Comparison of ENCODE assay signal across 22 cellular contexts in the genomic region with DNA sequence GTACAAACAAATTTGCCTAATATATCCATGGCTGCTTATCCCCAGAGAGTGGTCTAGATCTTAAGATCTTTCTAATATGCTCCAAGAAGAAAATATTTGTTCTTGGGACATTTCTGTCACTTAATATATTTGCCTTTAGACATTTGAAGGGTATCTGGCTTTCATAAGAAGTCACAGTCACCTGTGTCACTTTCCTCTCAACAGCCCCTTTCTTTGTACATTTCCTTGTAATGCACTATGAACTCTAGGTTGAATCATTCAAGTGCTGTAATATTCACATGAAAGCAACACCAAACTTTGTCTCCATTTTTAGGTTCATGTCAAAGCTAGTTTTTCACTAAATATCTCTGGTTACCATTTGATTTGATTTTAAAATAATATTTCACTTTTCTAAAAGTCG. TPM values are rescaled to one million over a fixed set of nuclear protein-coding genes. Genes with fewer than 3 reads are reported as not detected.
DNase-seq lines count a peak whose midpoint lies in the region; ATAC-seq and TF ChIP-seq lines count a peak whose summit lies in the region.
"Had no signal": no experiment of that assay in that cellular context is flagged by ENCODE, and none has a peak within 500 bp of the region (broad histone marks: within the 10 kb centered on the region; RNA-seq: fewer than 3 reads in every experiment).

No MANE protein-coding gene starts in this region.

- H3K9me3 Mint-ChIP-seq in activated CD4-positive, alpha-beta T cell treated with anti-CD3 and anti-CD28 coated beads, Interleukin-2, amount 10 ng/mL, durations not matched to agents 7 days and 5 days, result no peaks in the 10 kb centered on the region
- H3K9me3 Mint-ChIP-seq: brain, GM23338, mesothelial cell of epicardium had no signal

- POLR2A ChIA-PET in activated CD4-positive, alpha-beta T cell treated with anti-CD3 and anti-CD28 coated beads, Interleukin-2, amount 10 ng/mL, durations not matched to agents 7 days and 5 days (lab: Charles Lee), result interaction anchor here (3.3 kb wide), 1 partner anchor 40 kb away, joined by 20 read pairs; the partner anchor contains the start of gene NABP1

- peak overlapping the region; percentile 94 for H3K27ac Mint-ChIP-seq in activated CD4-positive, alpha-beta T cell treated with anti-CD3 and anti-CD28 coated beads, Interleukin-2, amount 10 ng/mL, durations not matched to agents 7 days and 5 days
- H3K27ac Mint-ChIP-seq: GM23338 had no signal

- TF ChIP-seq CTCF in ascending aorta (IDR thresholded peaks at IDR 0.05), result no peak

- DNase-seq in activated CD4-positive, alpha-beta T cell treated with anti-CD3 and anti-CD28 coated beads, Interleukin-2, amount 10 ng/mL, durations not matched to agents 7 days and 5 days, result no peak
- no peak for DNase-seq in activated CD4-positive, alpha-beta T cell treated with anti-CD3 and anti-CD28 coated beads for 1 hour
- no peak for DNase-seq in ascending aorta (ENCODE audit: low spot score in 2 of 2)
- DNase-seq in renal cortical epithelial cell (ENCODE audit: low read depth), result peak; percentile 37
- no peak for DNase-seq in HuH-7 (ENCODE audit: low spot score)
- DNase-seq: activated CD4-positive, alpha-beta T cell treated with anti-CD3 and anti-CD28 coated beads, Interleukin-2, amount 50 U/mL, for 48 hours; dorsolateral prefrontal cortex; esophagus squamous epithelium; heart left ventricle; kidney; NCI-H2107; RPMI8226; T-helper 9 cell; transverse colon had no signal

- H3K9me3 ChIP-seq in KOPT-K1 (ENCODE audit: insufficient read depth, low read length, poor library complexity, severe bottlenecking) (no peaks in the 10 kb centered on the region), ascending aorta (no peaks in the 10 kb centered on the region)
- H3K9me3 ChIP-seq: esophagus squamous epithelium, heart left ventricle, transverse colon had no signal

- peaks cover 6% of the 10 kb centered on the region for H3K36me3 Mint-ChIP-seq in activated CD4-positive, alpha-beta T cell treated with anti-CD3 and anti-CD28 coated beads, Interleukin-2, amount 10 ng/mL, durations not matched to agents 7 days and 5 days (ENCODE audit: low read depth)
- H3K36me3 Mint-ChIP-seq: brain, mesothelial cell of epicardium had no signal

- H3K27me3 Mint-ChIP-seq in activated CD4-positive, alpha-beta T cell treated with anti-CD3 and anti-CD28 coated beads, Interleukin-2, amount 10 ng/mL, durations not matched to agents 7 days and 5 days, result peaks cover 2% of the 10 kb centered on the region
- H3K27me3 Mint-ChIP-seq: brain had no signal

- H3K27ac ChIP-seq in KOPT-K1 (ENCODE audit: low read depth, low read length, poor library complexity, severe bottlenecking) (peak overlapping the region; percentile 65), ascending aorta (peak overlapping the region; percentile 31 to 41)
- H3K27ac ChIP-seq: dorsolateral prefrontal cortex had no signal

- H3K4me3 Mint-ChIP-seq in activated CD4-positive, alpha-beta T cell treated with anti-CD3 and anti-CD28 coated beads, Interleukin-2, amount 10 ng/mL, durations not matched to agents 7 days and 5 days, result no peak overlapping the region
- H3K4me3 Mint-ChIP-seq: brain, GM23338, mesothelial cell of epicardium had no signal

- no peak overlapping the region for H3K4me3 ChIP-seq in ascending aorta
- H3K4me3 ChIP-seq: dorsolateral prefrontal cortex, esophagus squamous epithelium, GM12878, GM23338, heart left ventricle, skin epidermis, transverse colon had no signal

- H3K27me3 ChIP-seq in ascending aorta, result no peaks in the 10 kb centered on the region
- H3K27me3 ChIP-seq: dorsolateral prefrontal cortex, esophagus squamous epithelium, transverse colon had no signal

- ATAC-seq in HG02973 (IDR thresholded peaks at IDR 0.05; ENCODE audit: unreplicated experiment) (no peak), HG03520 (IDR thresholded peaks at IDR 0.05; ENCODE audit: unreplicated experiment) (no peak)
- ATAC-seq: GM12878, GM23338, heart left ventricle had no signal

- CTCF ChIA-PET in activated CD4-positive, alpha-beta T cell treated with anti-CD3 and anti-CD28 coated beads, Interleukin-2, amount 10 ng/mL, durations not matched to agents 7 days and 5 days (lab: Charles Lee), result interaction anchor here (1.1 to 3.4 kb wide), 3 partner anchors 9 to 43 kb away, joined by 3 to 13 read pairs (median 4); no protein-coding TSS in a partner anchor

- H3K4me1 ChIP-seq in ascending aorta, result peaks cover 0 to 12% of the 10 kb centered on the region in 2 donors

- H3K36me3 ChIP-seq in KOPT-K1 (ENCODE audit: insufficient read depth, low read length) (no peaks in the 10 kb centered on the region), ascending aorta (no peaks in the 10 kb centered on the region)
- H3K36me3 ChIP-seq: esophagus squamous epithelium, heart left ventricle, transverse colon had no signal

- H3K4me1 Mint-ChIP-seq in activated CD4-positive, alpha-beta T cell treated with anti-CD3 and anti-CD28 coated beads, Interleukin-2, amount 10 ng/mL, durations not matched to agents 7 days and 5 days, result peaks cover 61% of the 10 kb centered on the region

- intact Hi-C loops in ascending aorta (cut with DNase I), result no loop called here

RNA-seq across cellular contexts. Expression of gene NABP1, which starts 41.4 kb away (rescaled TPM):
- total RNA-seq in activated CD4-positive, alpha-beta T cell treated with anti-CD3 and anti-CD28 coated beads, Interleukin-2, amount 10 ng/mL, durations not matched to agents 7 days and 5 days, result 10 to 100 TPM; 47.1 to 48.0 TPM
- 38.5 TPM for total RNA-seq in ascending aorta
- 123 and 179 TPM in 2 replicates for total RNA-seq in renal cortical epithelial cell
